In genomic region chr10:19920075-19920726, GRCh38 we compare ENCODE assay signal across 24 cellular contexts.
DNase-seq lines count a peak whose midpoint lies in the region; ATAC-seq, FAIRE-seq and TF ChIP-seq lines count a peak whose summit lies in the region.
"Had no signal": no experiment of that assay in that cellular context is flagged by ENCODE, and none has a peak within 500 bp of the region (broad histone marks: within the 10 kb centered on the region; RNA-seq: fewer than 3 reads in every experiment).

No MANE protein-coding gene starts in this region.

- POLR2A ChIA-PET in H1 (lab: Charles Lee; ENCODE audit: partially characterized antibody): interaction anchor here (1.1 kb wide), 1 partner anchor 10 kb away, joined by 3 read pairs; no protein-coding TSS in a partner anchor
- POLR2A ChIA-PET in CD8-positive, alpha-beta memory T cell (lab: Charles Lee): no interaction called here

- peaks cover 0 to 19% (median 10%) of the 10 kb centered on the region in 4 experiments for H3K4me1 ChIP-seq in H1 (replicated peaks in 1 of 4; ENCODE audit: control insufficient read depth in 3 of 4, insufficient read depth in 4 of 4, low read length in 3 of 4)
- H3K4me1 ChIP-seq in CD8-positive, alpha-beta memory T cell (ENCODE audit: insufficient read depth, low read length): no peaks in the 10 kb centered on the region

- no peak overlapping the region for H3K27ac ChIP-seq in H1 (ENCODE audit: low read depth, low read length)
- H3K27ac ChIP-seq in CD8-positive, alpha-beta memory T cell (ENCODE audit: low read depth, low read length): no peak overlapping the region

- no peak for TF ChIP-seq CTCF in H1 (IDR thresholded peaks at IDR 0.05; ENCODE audit: control extremely low read depth in 1 of 3, insufficient read depth in 1 of 3, low read depth in 1 of 3, low read length in 3 of 3)
- no peak for TF ChIP-seq CTCF in nephron progenitor cell (IDR thresholded peaks at IDR 0.05)

- no peak overlapping the region for H2AFZ ChIP-seq in H1 (ENCODE audit: low read length)

- no peak overlapping the region for H2BK20ac ChIP-seq in H1 (ENCODE audit: low read length)

- peak overlapping the region; percentile 46; the same call in 1 of the 2 replicates for H2BK5ac ChIP-seq in H1 (ENCODE audit: low read depth, low read length)

- H3K36me3 ChIP-seq in H1 (ENCODE audit: control insufficient read depth in 2 of 4, insufficient read depth in 4 of 4, low read length in 3 of 4): no peaks in the 10 kb centered on the region
- H3K36me3 ChIP-seq in CD8-positive, alpha-beta memory T cell (ENCODE audit: insufficient read depth, low read length): no peaks in the 10 kb centered on the region
- H3K36me3 ChIP-seq: right atrium auricular region, spleen had no signal

- no peak overlapping the region for H3K4me3 ChIP-seq in H1 (ENCODE audit: extremely low read depth in 1 of 4, insufficient read depth in 2 of 4, low read depth in 3 of 4, low read length in 4 of 4)
- no peak overlapping the region for H3K4me3 ChIP-seq in CD8-positive, alpha-beta memory T cell (ENCODE audit: low read length)
- H3K4me3 ChIP-seq: right atrium auricular region, spleen had no signal

- H3K36me3 Mint-ChIP-seq in nephron progenitor cell (ENCODE audit: low read depth): peaks cover 9% of the 10 kb centered on the region
- H3K36me3 Mint-ChIP-seq in CD8-positive, alpha-beta memory T cell: no peaks in the 10 kb centered on the region
- H3K36me3 Mint-ChIP-seq in activated T-cell treated with anti-CD3 and anti-CD28 coated beads, Interleukin-2, amount 50 U/mL, for 4 hours (ENCODE audit: insufficient read depth): no peaks in the 10 kb centered on the region
- H3K36me3 Mint-ChIP-seq: CD4-positive, CD25-positive, alpha-beta regulatory T cell had no signal

- H3K27me3 ChIP-seq in H1 (replicated peaks in 1 of 4; ENCODE audit: control insufficient read depth in 3 of 4, extremely low read depth in 1 of 4, insufficient read depth in 3 of 4, low read length in 3 of 4): no peaks in the 10 kb centered on the region
- H3K27me3 ChIP-seq in CD8-positive, alpha-beta memory T cell (ENCODE audit: insufficient read depth, low read length, poor library complexity, severe bottlenecking): no peaks in the 10 kb centered on the region
- H3K27me3 ChIP-seq: right atrium auricular region, spleen had no signal

- H2BK15ac ChIP-seq in H1 (ENCODE audit: low read length): no peak overlapping the region

- peak overlapping the region; percentile 57; the same call in 1 of the 2 replicates for H4K8ac ChIP-seq in H1 (ENCODE audit: extremely low read depth, insufficient read depth, low read length)

- no peak overlapping the region for H4K5ac ChIP-seq in H1 (ENCODE audit: insufficient read length, low read depth, low read length)

- no peak for ATAC-seq in HG03378 (IDR thresholded peaks at IDR 0.05; ENCODE audit: unreplicated experiment)
- no peak for ATAC-seq in activated T-cell treated with anti-CD3 and anti-CD28 coated beads, Interleukin-2, amount 50 U/mL, for 4 hours
- ATAC-seq: activated CD4-positive, alpha-beta T cell treated with anti-CD3 and anti-CD28 coated beads for 36 hours; activated naive CD8-positive, alpha-beta T cell treated with anti-CD3 and anti-CD28 coated beads, Interleukin-2, amount 50 U/mL, for 24 hours had no signal

- no peak overlapping the region for H3K14ac ChIP-seq in H1 (ENCODE audit: insufficient read length)

- H4K20me1 ChIP-seq in H1 (replicated peaks in 1 of 2; ENCODE audit: control insufficient read depth in 1 of 2, insufficient read depth in 2 of 2, low read length in 2 of 2): no peaks in the 10 kb centered on the region

- no peak overlapping the region for H2BK12ac ChIP-seq in H1 (ENCODE audit: low read depth, low read length)

- no peak overlapping the region for H3K4me2 ChIP-seq in H1 (ENCODE audit: insufficient read depth in 1 of 2, low read depth in 2 of 2, low read length in 2 of 2)

- no peak overlapping the region for H4K91ac ChIP-seq in H1 (replicated peaks; ENCODE audit: insufficient read length, low read length)

- H3K23me2 ChIP-seq in H1 (ENCODE audit: low read depth, low read length): no peaks in the 10 kb centered on the region; the same call in 1 of the 2 replicates

- WGBS in H1 (ENCODE audit: extremely low coverage in 1 of 2, insufficient coverage in 1 of 2, insufficient read length in 1 of 2, insufficient replicate concordance in 2 of 2, low coverage in 1 of 2, low lambda C conversion rate in 2 of 2, missing lambda C conversion rate in 1 of 2), 2 experiments: 92% methylated on average over 4 of the region's 4 CpGs; no CpG with 5 or more reads in 1 of the 2 experiments

- no peak for TF ChIP-seq RAD21 in H1 (IDR thresholded peaks at IDR 0.05 in 1 of 2, conservative IDR thresholded peaks at IDR 0.05 in 1 of 2; ENCODE audit: low read depth in 2 of 2, low read length in 2 of 2)

- no peaks in the 10 kb centered on the region for H3K9me3 ChIP-seq in H1 (ENCODE audit: insufficient read depth in 2 of 2, low read depth in 1 of 2, low read length in 1 of 2)
- H3K9me3 ChIP-seq in CD8-positive, alpha-beta memory T cell (ENCODE audit: low read length): no peaks in the 10 kb centered on the region

- H3K9ac ChIP-seq in H1 (replicated peaks in 1 of 4; ENCODE audit: extremely low read depth in 1 of 4, low read depth in 3 of 4, low read length in 3 of 4): no peak overlapping the region

- no peaks in the 10 kb centered on the region; the same call in none of the 2 replicates for H3K79me1 ChIP-seq in H1 (ENCODE audit: low read depth, low read length)

- peak overlapping the region; percentile 56 for H3K27ac Mint-ChIP-seq in nephron progenitor cell
- H3K27ac Mint-ChIP-seq in CD8-positive, alpha-beta memory T cell: no peak overlapping the region
- H3K27ac Mint-ChIP-seq: activated CD4-positive, alpha-beta T cell treated with anti-CD3 and anti-CD28 coated beads for 36 hours; activated naive CD8-positive, alpha-beta T cell treated with anti-CD3 and anti-CD28 coated beads, Interleukin-2, amount 50 U/mL, for 24 hours; CD4-positive, CD25-positive, alpha-beta regulatory T cell had no signal

- FAIRE-seq in H1 (lab: Jason Lieb, UNC): no peak
- FAIRE-seq: islet of Langerhans had no signal

- DNase-seq in NCI-H748 (lab: John Stamatoyannopoulos, UW; ENCODE audit: unreplicated experiment): peak; percentile 1
- no peak for DNase-seq in NCI-H748 treated with DMSO at 0.1 percent for 48 hours (lab: John Stamatoyannopoulos, UW)
- no peak for DNase-seq in H1 (ENCODE audit: low read depth in 1 of 2, low spot score in 2 of 2)
- peak; percentile 12 for DNase-seq in nephron progenitor cell
- DNase-seq in CD8-positive, alpha-beta memory T cell: no peak
- DNase-seq in NCI-H2029 (lab: John Stamatoyannopoulos, UW): no peak
- no peak for DNase-seq in activated T-cell treated with anti-CD3 and anti-CD28 coated beads, Interleukin-2, amount 50 U/mL, for 4 hours
- DNase-seq: 8988T; activated CD4-positive, alpha-beta T cell treated with anti-CD3 and anti-CD28 coated beads for 36 hours; activated effector memory CD4-positive, alpha-beta T cell treated with anti-CD3 and anti-CD28 coated beads, Interleukin-2, amount 50 U/mL, for 16 hours; activated naive CD8-positive, alpha-beta T cell treated with anti-CD3 and anti-CD28 coated beads, Interleukin-2, amount 50 U/mL, for 24 hours; activated T-cell treated with anti-CD3 and anti-CD28 coated beads for 4 hours; CD4-positive, CD25-positive, alpha-beta regulatory T cell; DMS153; effector CD4-positive, alpha-beta T cell; NCI-H1105 treated with DMSO at 0.1 percent for 48 hours; NCI-H2029 treated with DMSO at 0.1 percent for 48 hours; NCI-H2227 treated with DMSO at 0.1 percent for 48 hours; NCI-H774; spleen had no signal

- H3K9me3 Mint-ChIP-seq in nephron progenitor cell: no peaks in the 10 kb centered on the region
- H3K9me3 Mint-ChIP-seq in CD8-positive, alpha-beta memory T cell: peaks cover 8 to 21% (median 11%) of the 10 kb centered on the region in 5 donors
- H3K9me3 Mint-ChIP-seq in activated T-cell treated with anti-CD3 and anti-CD28 coated beads, Interleukin-2, amount 50 U/mL, for 4 hours: peaks cover 8% of the 10 kb centered on the region

- no peak overlapping the region for H3K23ac ChIP-seq in H1 (ENCODE audit: insufficient read length)

- no peak overlapping the region for H3K18ac ChIP-seq in H1 (ENCODE audit: extremely low read depth, low read length)

- CTCF ChIA-PET in H1 (lab: Charles Lee; ENCODE audit: partially characterized antibody): no interaction called here
- CTCF ChIA-PET in CD8-positive, alpha-beta memory T cell (lab: Charles Lee): no interaction called here

- no peak for TF ChIP-seq POLR2A in H1 (IDR thresholded peaks at IDR 0.05; ENCODE audit: control extremely low read depth in 1 of 2, low read depth in 2 of 2, low read length in 2 of 2)

- peaks cover 3% of the 10 kb centered on the region for H3K27me3 Mint-ChIP-seq in nephron progenitor cell (ENCODE audit: low read depth, poor library complexity)
- H3K27me3 Mint-ChIP-seq in CD8-positive, alpha-beta memory T cell: no peaks in the 10 kb centered on the region
- H3K27me3 Mint-ChIP-seq in activated T-cell treated with anti-CD3 and anti-CD28 coated beads, Interleukin-2, amount 50 U/mL, for 4 hours (ENCODE audit: low read depth): no peaks in the 10 kb centered on the region
- H3K27me3 Mint-ChIP-seq: activated CD4-positive, alpha-beta T cell treated with anti-CD3 and anti-CD28 coated beads for 36 hours; activated naive CD8-positive, alpha-beta T cell treated with anti-CD3 and anti-CD28 coated beads, Interleukin-2, amount 50 U/mL, for 24 hours; CD4-positive, CD25-positive, alpha-beta regulatory T cell had no signal

- no peak overlapping the region for H2BK120ac ChIP-seq in H1 (replicated peaks; ENCODE audit: low read depth, low read length)

- TF ChIP-seq EP300 in H1 (IDR thresholded peaks at IDR 0.05; ENCODE audit: borderline replicate concordance in 1 of 2, low read depth in 2 of 2, low read length in 2 of 2): no peak

- peaks cover 63% of the 10 kb centered on the region for H3K4me1 Mint-ChIP-seq in nephron progenitor cell
- H3K4me1 Mint-ChIP-seq in CD8-positive, alpha-beta memory T cell: no peaks in the 10 kb centered on the region
- H3K4me1 Mint-ChIP-seq in activated T-cell treated with anti-CD3 and anti-CD28 coated beads, Interleukin-2, amount 50 U/mL, for 4 hours (ENCODE audit: low read depth): no peaks in the 10 kb centered on the region
- H3K4me1 Mint-ChIP-seq: activated CD4-positive, alpha-beta T cell treated with anti-CD3 and anti-CD28 coated beads for 36 hours; CD4-positive, CD25-positive, alpha-beta regulatory T cell had no signal

- no peak overlapping the region for H3K4ac ChIP-seq in H1 (replicated peaks; ENCODE audit: insufficient read length, low read depth, low read length)

- H3K79me2 ChIP-seq in H1 (ENCODE audit: control insufficient read depth in 1 of 2, insufficient read depth in 2 of 2, low read length in 2 of 2): peaks cover 0 to 70% of the 10 kb centered on the region in 2 experiments; a peak in 2 of 4 replicates

- no peak overlapping the region for H2AK5ac ChIP-seq in H1 (ENCODE audit: low read depth, low read length)

- no peak overlapping the region for H3K56ac ChIP-seq in H1 (replicated peaks; ENCODE audit: insufficient read length, low read depth, low read length)

- no peak overlapping the region for H3K4me3 Mint-ChIP-seq in nephron progenitor cell
- no peak overlapping the region for H3K4me3 Mint-ChIP-seq in CD8-positive, alpha-beta memory T cell
- H3K4me3 Mint-ChIP-seq in activated T-cell treated with anti-CD3 and anti-CD28 coated beads, Interleukin-2, amount 50 U/mL, for 4 hours: no peak overlapping the region
- H3K4me3 Mint-ChIP-seq: activated CD4-positive, alpha-beta T cell treated with anti-CD3 and anti-CD28 coated beads for 36 hours; activated naive CD8-positive, alpha-beta T cell treated with anti-CD3 and anti-CD28 coated beads, Interleukin-2, amount 50 U/mL, for 24 hours; brain; CD4-positive, CD25-positive, alpha-beta regulatory T cell had no signal

Comparison
In these comparisons a context has a peak if more than half of its experiments do, and no peak if none do; other contexts are left out.
1. DNase-seq: peak in NCI-H748 (single experiment) and nephron progenitor cell (single experiment); none in NCI-H748 treated with DMSO at 0.1 percent for 48 hours (single experiment), H1 (0 of 2), CD8-positive, alpha-beta memory T cell (0 of 5), NCI-H2029 (single experiment) and activated T-cell treated with anti-CD3 and anti-CD28 coated beads, Interleukin-2, amount 50 U/mL, for 4 hours (single experiment).